ENCODE assay signal across 22 cellular contexts in genomic region chr1:24286246-24287010, GRCh38. TPM values are rescaled to one million over a fixed set of nuclear protein-coding genes. Genes with fewer than 3 reads are reported as not detected.
DNase-seq lines count a peak whose midpoint lies in the region; ATAC-seq and TF ChIP-seq lines count a peak whose summit lies in the region.
"Had no signal": no experiment of that assay in that cellular context is flagged by ENCODE, and none has a peak within 500 bp of the region (broad histone marks: within the 10 kb centered on the region; RNA-seq: fewer than 3 reads in every experiment).

No MANE protein-coding gene starts in this region.

- H3K4me1 ChIP-seq in breast epithelium, result peaks cover 3 to 13% of the 10 kb centered on the region in 2 donors
- H3K4me1 ChIP-seq in iPS DF 6.9 (ENCODE audit: control insufficient read depth, insufficient read depth, low read length), result peaks cover 1% of the 10 kb centered on the region; the same call in 1 of the 2 replicates
- peaks cover 55% of the 10 kb centered on the region for H3K4me1 ChIP-seq in vagina
- H3K4me1 ChIP-seq in MM.1S (ENCODE audit: low read length), result no peaks in the 10 kb centered on the region

- H3K27ac ChIP-seq in breast epithelium (peak overlapping the region; percentile 14 to 19), iPS DF 6.9 (ENCODE audit: low read length) (no peak overlapping the region), vagina (peak overlapping the region; percentile 55), MM.1S (ENCODE audit: low read length) (no peak overlapping the region)
- H3K27ac ChIP-seq: gastroesophageal sphincter, ovary, SJCRH30 had no signal

- H3K27me3 ChIP-seq in breast epithelium (no peaks in the 10 kb centered on the region), iPS DF 6.9 (ENCODE audit: control insufficient read depth, insufficient read depth, low read length) (no peaks in the 10 kb centered on the region), vagina (no peaks in the 10 kb centered on the region), MM.1S (replicated peaks; ENCODE audit: insufficient read depth, low read length) (no peaks in the 10 kb centered on the region)
- H3K27me3 ChIP-seq: ovary had no signal

- no peaks in the 10 kb centered on the region for H3K9me3 Mint-ChIP-seq in natural killer cell treated with Interleukin-12 subunit alpha and Interleukin-12 subunit beta and Interleukin-15 and Interleukin-18, amount 100 ng/mL, for 72 hours
- no peaks in the 10 kb centered on the region for H3K9me3 Mint-ChIP-seq in natural killer cell
- H3K9me3 Mint-ChIP-seq in activated CD4-positive, alpha-beta memory T cell treated with anti-CD3 and anti-CD28 coated beads, Interleukin-2, amount 10 ng/mL, durations not matched to agents 7 days and 5 days, result no peaks in the 10 kb centered on the region
- H3K9me3 Mint-ChIP-seq: activated naive CD8-positive, alpha-beta T cell treated with anti-CD3 and anti-CD28 coated beads, Interleukin-2, amount 10 ng/mL, durations not matched to agents 7 days and 5 days; naive thymus-derived CD4-positive, alpha-beta T cell had no signal

- H3K4me3 ChIP-seq in breast epithelium, result no peak overlapping the region
- no peak overlapping the region for H3K4me3 ChIP-seq in iPS DF 6.9 (ENCODE audit: low read length)
- H3K4me3 ChIP-seq in vagina, result no peak overlapping the region
- no peak overlapping the region for H3K4me3 ChIP-seq in MM.1S (ENCODE audit: low read length)
- H3K4me3 ChIP-seq: gastroesophageal sphincter, ovary, SJCRH30 had no signal

- peaks cover 6 to 15% of the 10 kb centered on the region in 2 donors for H3K27me3 Mint-ChIP-seq in natural killer cell treated with Interleukin-12 subunit alpha and Interleukin-12 subunit beta and Interleukin-15 and Interleukin-18, amount 100 ng/mL, for 72 hours
- H3K27me3 Mint-ChIP-seq in natural killer cell (ENCODE audit: low read depth in 2 of 2), result peaks cover 6 to 7% of the 10 kb centered on the region in 2 donors
- H3K27me3 Mint-ChIP-seq in activated CD4-positive, alpha-beta memory T cell treated with anti-CD3 and anti-CD28 coated beads, Interleukin-2, amount 10 ng/mL, durations not matched to agents 7 days and 5 days, result peaks cover 6% of the 10 kb centered on the region

- intact Hi-C loops in natural killer cell (cut with micrococcal nuclease), result no loop called here
- intact Hi-C loops in breast epithelium (cut with DNase I; ENCODE audit: low total_unique reads), result no loop called here
- intact Hi-C loops in vagina (cut with DNase I), result no loop called here

- no peaks in the 10 kb centered on the region for H3K9me2 ChIP-seq in MM.1S (replicated peaks; ENCODE audit: insufficient read depth, low read length)

- no peak overlapping the region for H2AFZ ChIP-seq in MM.1S (ENCODE audit: low read length)

- no peaks in the 10 kb centered on the region for H3K4me1 Mint-ChIP-seq in natural killer cell treated with Interleukin-12 subunit alpha and Interleukin-12 subunit beta and Interleukin-15 and Interleukin-18, amount 100 ng/mL, for 72 hours (ENCODE audit: low read depth in 2 of 2)
- no peaks in the 10 kb centered on the region for H3K4me1 Mint-ChIP-seq in natural killer cell
- H3K4me1 Mint-ChIP-seq in activated CD4-positive, alpha-beta memory T cell treated with anti-CD3 and anti-CD28 coated beads, Interleukin-2, amount 10 ng/mL, durations not matched to agents 7 days and 5 days, result no peaks in the 10 kb centered on the region
- H3K4me1 Mint-ChIP-seq: activated naive CD8-positive, alpha-beta T cell treated with anti-CD3 and anti-CD28 coated beads, Interleukin-2, amount 10 ng/mL, durations not matched to agents 7 days and 5 days; naive thymus-derived CD4-positive, alpha-beta T cell had no signal

- no peak overlapping the region for H3K9ac ChIP-seq in MM.1S (ENCODE audit: low read length)

- WGBS in iPS DF 6.9 (ENCODE audit: insufficient coverage, insufficient read length), result no CpG with 5 or more reads among the region's 11 CpGs

- peak; percentile 29 for DNase-seq in natural killer cell treated with Interleukin-12 subunit alpha and Interleukin-12 subunit beta and Interleukin-15 and Interleukin-18, amount 100 ng/mL, for 72 hours (ENCODE audit: low spot score)
- DNase-seq in natural killer cell, result no peak
- DNase-seq in breast epithelium (ENCODE audit: low spot score in 2 of 2), result no peak
- peak; percentile 48 for DNase-seq in iPS DF 6.9 (ENCODE audit: low read depth, low spot score)
- no peak for DNase-seq in vagina (ENCODE audit: extremely low spot score in 2 of 2)
- no peak for DNase-seq in GF-D8 (lab: John Stamatoyannopoulos, UW)
- DNase-seq in MM.1S, result no peak
- no peak for DNase-seq in activated CD4-positive, alpha-beta memory T cell treated with anti-CD3 and anti-CD28 coated beads, Interleukin-2, amount 10 ng/mL, durations not matched to agents 7 days and 5 days
- DNase-seq: activated CD4-positive, alpha-beta T cell treated with anti-CD3 and anti-CD28 coated beads for 48 hours; activated effector memory CD4-positive, alpha-beta T cell treated with Interleukin-2 at 50 U/mL for 16 hours; activated naive CD8-positive, alpha-beta T cell treated with anti-CD3 and anti-CD28 coated beads, Interleukin-2, amount 10 ng/mL, durations not matched to agents 7 days and 5 days; COR-L47; DMS79 treated with DMSO at 0.1 percent for 48 hours; erythroblast; naive thymus-derived CD4-positive, alpha-beta T cell; NCI-H345; ovary; right cardiac atrium; SJCRH30; stimulated activated CD8-positive, alpha-beta memory T cell treated with anti-CD3 and anti-CD28 coated beads, Interleukin-4, amount 100 ng/mL, for 48 hours; T-helper 1 cell had no signal

- no peak for ATAC-seq in natural killer cell treated with Interleukin-12 subunit alpha and Interleukin-12 subunit beta and Interleukin-15 and Interleukin-18, amount 100 ng/mL, for 72 hours
- ATAC-seq in natural killer cell, result no peak
- ATAC-seq: gastroesophageal sphincter; naive thymus-derived CD4-positive, alpha-beta T cell; right cardiac atrium had no signal

- H3K79me2 ChIP-seq in MM.1S (ENCODE audit: low read length), result no peaks in the 10 kb centered on the region

- no peak overlapping the region for H3K4me2 ChIP-seq in MM.1S (ENCODE audit: low read depth, low read length)

- no peaks in the 10 kb centered on the region for H3K36me3 Mint-ChIP-seq in natural killer cell treated with Interleukin-12 subunit alpha and Interleukin-12 subunit beta and Interleukin-15 and Interleukin-18, amount 100 ng/mL, for 72 hours
- H3K36me3 Mint-ChIP-seq in natural killer cell, result no peaks in the 10 kb centered on the region
- no peaks in the 10 kb centered on the region for H3K36me3 Mint-ChIP-seq in activated CD4-positive, alpha-beta memory T cell treated with anti-CD3 and anti-CD28 coated beads, Interleukin-2, amount 10 ng/mL, durations not matched to agents 7 days and 5 days (ENCODE audit: low read depth)
- H3K36me3 Mint-ChIP-seq: activated naive CD8-positive, alpha-beta T cell treated with anti-CD3 and anti-CD28 coated beads, Interleukin-2, amount 10 ng/mL, durations not matched to agents 7 days and 5 days; naive thymus-derived CD4-positive, alpha-beta T cell had no signal

- POLR2A ChIA-PET in activated CD4-positive, alpha-beta memory T cell treated with anti-CD3 and anti-CD28 coated beads, Interleukin-2, amount 10 ng/mL, durations not matched to agents 7 days and 5 days (lab: Charles Lee), result no interaction called here

- H3K9me3 ChIP-seq in breast epithelium (no peaks in the 10 kb centered on the region), iPS DF 6.9 (ENCODE audit: control insufficient read depth, insufficient read depth, low read length) (no peaks in the 10 kb centered on the region), vagina (no peaks in the 10 kb centered on the region), MM.1S (replicated peaks; ENCODE audit: insufficient read depth, low read length) (no peaks in the 10 kb centered on the region)
- H3K9me3 ChIP-seq: gastroesophageal sphincter, ovary, SJCRH30 had no signal

- no peaks in the 10 kb centered on the region for H3F3A ChIP-seq in MM.1S (ENCODE audit: insufficient read depth, low read length)

- CTCF ChIA-PET in activated CD4-positive, alpha-beta memory T cell treated with anti-CD3 and anti-CD28 coated beads, Interleukin-2, amount 10 ng/mL, durations not matched to agents 7 days and 5 days (lab: Charles Lee), result interaction anchor here (1.0 kb wide), 1 partner anchor 105 kb away, joined by 3 read pairs; no protein-coding TSS in a partner anchor

- TF ChIP-seq POLR2A in breast epithelium (IDR thresholded peaks at IDR 0.05) (no peak), vagina (IDR thresholded peaks at IDR 0.05) (no peak)

- no peaks in the 10 kb centered on the region for H3K36me3 ChIP-seq in breast epithelium
- H3K36me3 ChIP-seq in iPS DF 6.9 (ENCODE audit: control insufficient read depth, insufficient read depth, low read length), result no peaks in the 10 kb centered on the region
- H3K36me3 ChIP-seq in vagina, result no peaks in the 10 kb centered on the region
- H3K36me3 ChIP-seq in MM.1S (replicated peaks; ENCODE audit: insufficient read depth, low read length), result no peaks in the 10 kb centered on the region
- H3K36me3 ChIP-seq: gastroesophageal sphincter, ovary, SJCRH30 had no signal

- no peak for TF ChIP-seq CTCF in natural killer cell (IDR thresholded peaks at IDR 0.05)
- no peak for TF ChIP-seq CTCF in breast epithelium (IDR thresholded peaks at IDR 0.05)
- no peak for TF ChIP-seq CTCF in vagina (IDR thresholded peaks at IDR 0.05)
- TF ChIP-seq CTCF in MM.1S (IDR thresholded peaks at IDR 0.05; ENCODE audit: low read length), result no peak

- H3K27ac Mint-ChIP-seq in natural killer cell treated with Interleukin-12 subunit alpha and Interleukin-12 subunit beta and Interleukin-15 and Interleukin-18, amount 100 ng/mL, for 72 hours, result no peak overlapping the region
- no peak overlapping the region for H3K27ac Mint-ChIP-seq in natural killer cell
- no peak overlapping the region for H3K27ac Mint-ChIP-seq in activated CD4-positive, alpha-beta memory T cell treated with anti-CD3 and anti-CD28 coated beads, Interleukin-2, amount 10 ng/mL, durations not matched to agents 7 days and 5 days
- H3K27ac Mint-ChIP-seq: activated naive CD8-positive, alpha-beta T cell treated with anti-CD3 and anti-CD28 coated beads, Interleukin-2, amount 10 ng/mL, durations not matched to agents 7 days and 5 days had no signal

- H3K4me3 Mint-ChIP-seq in natural killer cell treated with Interleukin-12 subunit alpha and Interleukin-12 subunit beta and Interleukin-15 and Interleukin-18, amount 100 ng/mL, for 72 hours, result no peak overlapping the region
- no peak overlapping the region for H3K4me3 Mint-ChIP-seq in natural killer cell
- no peak overlapping the region for H3K4me3 Mint-ChIP-seq in activated CD4-positive, alpha-beta memory T cell treated with anti-CD3 and anti-CD28 coated beads, Interleukin-2, amount 10 ng/mL, durations not matched to agents 7 days and 5 days
- H3K4me3 Mint-ChIP-seq: activated naive CD8-positive, alpha-beta T cell treated with anti-CD3 and anti-CD28 coated beads, Interleukin-2, amount 10 ng/mL, durations not matched to agents 7 days and 5 days; naive thymus-derived CD4-positive, alpha-beta T cell had no signal

- no peaks in the 10 kb centered on the region for H4K20me1 ChIP-seq in MM.1S (ENCODE audit: insufficient read depth, low read length)

RNA-seq across cellular contexts. Expression of gene GRHL3, which starts 32.7 kb away (rescaled TPM):
- total RNA-seq in natural killer cell treated with Interleukin-12 subunit alpha and Interleukin-12 subunit beta and Interleukin-15 and Interleukin-18, amount 100 ng/mL, for 72 hours, result not detected
- total RNA-seq in natural killer cell, result not detected
- total RNA-seq in breast epithelium, result 1 to 10 TPM in 1 of 3 donors, under 1 TPM in 1, not detected in 1; 0.98 to 4.0 TPM
- 58.7 TPM for total RNA-seq in vagina
- total RNA-seq in activated CD4-positive, alpha-beta memory T cell treated with anti-CD3 and anti-CD28 coated beads, Interleukin-2, amount 10 ng/mL, durations not matched to agents 7 days and 5 days, result under 1 TPM in 1 of 2 experiments, not detected in 1; 0.10 TPM
- total RNA-seq: activated naive CD8-positive, alpha-beta T cell treated with anti-CD3 and anti-CD28 coated beads, Interleukin-2, amount 10 ng/mL, durations not matched to agents 7 days and 5 days; naive thymus-derived CD4-positive, alpha-beta T cell; SJCRH30 had no signal

Comparison
In these comparisons a context has a peak if more than half of its experiments do, and no peak if none do; other contexts are left out.
1. DNase-seq: peak in natural killer cell treated with Interleukin-12 subunit alpha and Interleukin-12 subunit beta and Interleukin-15 and Interleukin-18, amount 100 ng/mL, for 72 hours (single experiment) and iPS DF 6.9 (single experiment); none in natural killer cell (single experiment), breast epithelium (0 of 2), vagina (0 of 2), GF-D8 (single experiment), MM.1S (single experiment) and activated CD4-positive, alpha-beta memory T cell treated with anti-CD3 and anti-CD28 coated beads, Interleukin-2, amount 10 ng/mL, durations not matched to agents 7 days and 5 days (single experiment).
2. H3K27ac ChIP-seq: peak in breast epithelium (2 of 2) and vagina (single experiment); none in iPS DF 6.9 (single experiment) and MM.1S (single experiment).
3. RNA of gene GRHL3, which starts 32.7 kb away (total RNA-seq): 58.7 TPM in vagina (single experiment); 0.98 to 4.0 TPM in breast epithelium, 0.10 TPM in activated CD4-positive, alpha-beta memory T cell treated with anti-CD3 and anti-CD28 coated beads, Interleukin-2, amount 10 ng/mL, durations not matched to agents 7 days and 5 days, not detected in natural killer cell treated with Interleukin-12 subunit alpha and Interleukin-12 subunit beta and Interleukin-15 and Interleukin-18, amount 100 ng/mL, for 72 hours and not detected in natural killer cell; every median in the first group is over 10 times any median in the second.